Comparison of ENCODE assay signal across 20 cellular contexts in the genomic region with DNA sequence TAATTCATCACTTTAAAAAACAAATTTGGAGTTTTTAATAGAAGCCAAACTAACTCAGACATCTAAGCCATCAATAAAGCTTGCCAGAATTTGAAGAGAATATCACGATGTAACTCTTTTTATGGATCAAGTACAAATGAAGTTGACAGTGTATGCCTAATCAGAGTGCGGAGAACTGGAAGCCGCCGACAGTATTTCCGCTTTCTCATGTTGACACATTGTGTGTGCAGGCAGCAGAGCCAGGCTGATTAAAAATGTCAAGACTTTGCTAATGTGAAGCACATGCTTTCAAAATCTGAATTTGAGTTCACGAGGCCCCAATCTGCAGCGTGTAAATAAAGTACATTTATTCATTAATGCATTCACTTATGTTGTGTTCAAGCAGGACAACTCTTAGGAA.
"Had no signal": no experiment of that assay in that cellular context is flagged by ENCODE, and none has a peak within 500 bp of the region (broad histone marks: within the 10 kb centered on the region; RNA-seq: fewer than 3 reads in every experiment).

No MANE protein-coding gene starts in this region.

- H3K9me3 ChIP-seq: colonic mucosa, esophagus muscularis mucosa, gastrocnemius medialis, heart right ventricle, lower lobe of right lung, mucosa of descending colon had no signal

- ATAC-seq: gastrocnemius medialis; heart right ventricle; left lung; left ventricle myocardium superior; lower lobe of right lung; mucosa of descending colon; naive thymus-derived CD4-positive, alpha-beta T cell had no signal

- H3K4me1 ChIP-seq: colonic mucosa, esophagus muscularis mucosa, gastrocnemius medialis, heart right ventricle, left lung, lower lobe of right lung had no signal

- H3K4me3 ChIP-seq: colonic mucosa, dorsolateral prefrontal cortex, esophagus muscularis mucosa, gastrocnemius medialis, heart right ventricle, left lung, lower lobe of right lung, mucosa of descending colon had no signal

- H3K27ac Mint-ChIP-seq: mesothelial cell of epicardium; naive thymus-derived CD4-positive, alpha-beta T cell had no signal

- DNase-seq: colonic mucosa; dermis blood vessel endothelial cell; dorsolateral prefrontal cortex; effector CD4-positive, alpha-beta T cell; effector memory CD4-positive, alpha-beta T cell; foreskin melanocyte; gastrocnemius medialis; glutamatergic neuron; head of caudate nucleus; heart right ventricle; hippocampal formation; left cardiac atrium; left lung; left ventricle myocardium superior; lower lobe of right lung; mesenchymal stem cell; mucosa of descending colon; naive thymus-derived CD4-positive, alpha-beta T cell had no signal

- H3K27ac ChIP-seq: colonic mucosa, dorsolateral prefrontal cortex, esophagus muscularis mucosa, gastrocnemius medialis, heart right ventricle, left lung, lower lobe of right lung had no signal

- H3K4me3 Mint-ChIP-seq: mesothelial cell of epicardium; naive thymus-derived CD4-positive, alpha-beta T cell had no signal

- H3K27me3 ChIP-seq: colonic mucosa, esophagus muscularis mucosa, gastrocnemius medialis, heart right ventricle, left lung had no signal

- H3K4me1 Mint-ChIP-seq: naive thymus-derived CD4-positive, alpha-beta T cell had no signal

- H3K36me3 ChIP-seq: colonic mucosa, esophagus muscularis mucosa, gastrocnemius medialis, heart right ventricle, left lung, lower lobe of right lung had no signal
